Comparison of ENCODE assay signal across 1 cellular context in genomic region chr5:36820900-36821299, GRCh38.
A peak's percentile ranks its signal among the peaks of the same experiment; 100 is the strongest.
TF ChIP-seq lines count a peak whose summit lies in the region.

No MANE protein-coding gene starts in this region.

TF ChIP-seq in K562, 482 proteins besides CTCF, POLR2A, EP300 and RAD21 (continued from another document):
- TF ChIP-seq CEBPZ (IDR thresholded peaks at IDR 0.05; ENCODE audit: borderline replicate concordance, low read depth, low read length), result no peak
- no peak for TF ChIP-seq LARP7 (IDR thresholded peaks at IDR 0.05)
- no peak for TF ChIP-seq ZNF175 (CRISPR knock-in tag; IDR thresholded peaks at IDR 0.05; ENCODE audit: low read depth)
- TF ChIP-seq MEF2A (IDR thresholded peaks at IDR 0.05; ENCODE audit: control insufficient read depth, low read depth, low read length), result no peak
- TF ChIP-seq HBP1 (CRISPR knock-in tag; IDR thresholded peaks at IDR 0.05), result no peak
- TF ChIP-seq GATA2 (CRISPR knock-in tag; IDR thresholded peaks at IDR 0.05), result no peak
- TF ChIP-seq STAT5B (CRISPR knock-in tag; IDR thresholded peaks at IDR 0.05), result no peak
- peak; percentile 70 for TF ChIP-seq ARID1B (IDR thresholded peaks at IDR 0.05)
- no peak for TF ChIP-seq HOXB6 (CRISPR knock-in tag; IDR thresholded peaks at IDR 0.05; ENCODE audit: borderline replicate concordance)
- TF ChIP-seq POLR2AphosphoS2 (IDR thresholded peaks at IDR 0.05; ENCODE audit: low read length), result no peak
- no peak for TF ChIP-seq MCM2 (IDR thresholded peaks at IDR 0.05; ENCODE audit: low read depth)
- TF ChIP-seq NONO (IDR thresholded peaks at IDR 0.05; ENCODE audit: low read depth in 2 of 2, low read length in 1 of 2), result no peak
- TF ChIP-seq TAL1 (IDR thresholded peaks at IDR 0.05), result peak; percentile 12; the same call in 1 of the 2 replicates
- TF ChIP-seq E2F5 (CRISPR knock-in tag; IDR thresholded peaks at IDR 0.05), result no peak
- no peak for TF ChIP-seq ZBED1 (IDR thresholded peaks at IDR 0.05)
- TF ChIP-seq ZNF347 (CRISPR knock-in tag; IDR thresholded peaks at IDR 0.05; ENCODE audit: low read depth), result no peak
- TF ChIP-seq ZNF668 (CRISPR knock-in tag; IDR thresholded peaks at IDR 0.05), result no peak
- peak in 1 of 2 experiments; percentile 79; a peak in 1 of 3 replicates for TF ChIP-seq CBX3 (IDR thresholded peaks at IDR 0.05; ENCODE audit: borderline replicate concordance in 1 of 2, low read length in 2 of 2)
- no peak for TF ChIP-seq LCOR (CRISPR knock-in tag; IDR thresholded peaks at IDR 0.05)
- TF ChIP-seq CGGBP1 (CRISPR knock-in tag; IDR thresholded peaks at IDR 0.05), result no peak
- TF ChIP-seq ZNF583 (CRISPR knock-in tag; IDR thresholded peaks at IDR 0.05), result no peak
- TF ChIP-seq KLF16 (IDR thresholded peaks at IDR 0.05), result no peak
- TF ChIP-seq MAFF (IDR thresholded peaks at IDR 0.05; ENCODE audit: low read length), result peak; percentile 93
- peak; percentile 72; the same call in 1 of the 2 replicates for TF ChIP-seq CREB3 (tag; conservative IDR thresholded peaks at IDR 0.05; ENCODE audit: low read depth)
- no peak for TF ChIP-seq SMARCB1 (IDR thresholded peaks at IDR 0.05; ENCODE audit: insufficient read length, low read depth)
- no peak for TF ChIP-seq RBM39 (optimal IDR thresholded peaks at IDR 0.05; ENCODE audit: low read depth, low read length)
- TF ChIP-seq PTBP1 (IDR thresholded peaks at IDR 0.05; ENCODE audit: low read depth, low read length), result no peak
- peak; percentile 98 for TF ChIP-seq ZNF316 (IDR thresholded peaks at IDR 0.05)
- TF ChIP-seq FOXP4 (CRISPR knock-in tag; IDR thresholded peaks at IDR 0.05; ENCODE audit: borderline replicate concordance), result no peak
- TF ChIP-seq FOXO4 (CRISPR knock-in tag; IDR thresholded peaks at IDR 0.05), result no peak
- no peak for TF ChIP-seq ILF3 (IDR thresholded peaks at IDR 0.05; ENCODE audit: borderline replicate concordance)
- TF ChIP-seq THRA (IDR thresholded peaks at IDR 0.05), result no peak
- no peak for TF ChIP-seq ETV6 (IDR thresholded peaks at IDR 0.05; ENCODE audit: borderline replicate concordance in 1 of 2, low read depth in 2 of 2, low read length in 1 of 2)
- TF ChIP-seq ETV6 (CRISPR knock-in tag; IDR thresholded peaks at IDR 0.05; ENCODE audit: borderline replicate concordance), result no peak
